ENCODE assay signal across 8 cellular contexts in genomic region chr6:12605888-12606345, GRCh38.
DNase-seq lines count a peak whose midpoint lies in the region; ATAC-seq, FAIRE-seq and TF ChIP-seq lines count a peak whose summit lies in the region.

No MANE protein-coding gene starts in this region.

- intact Hi-C loops in body of pancreas (cut with DNase I): loop anchor here (2.0 to 10.0 kb wide), 2 partner anchors 311 to 949 kb away; partner anchors contain the start of gene EDN1

- ATAC-seq in GM21786 (IDR thresholded peaks at IDR 0.05; ENCODE audit: unreplicated experiment): peak; percentile 34
- peak; percentile 84 for ATAC-seq in body of pancreas
- no peak for ATAC-seq in HG02852 (IDR thresholded peaks at IDR 0.05; ENCODE audit: unreplicated experiment)

- dilution Hi-C loops in keratinocyte (cut with MboI; ENCODE audit: extremely low pct_ligation_motif_present, low sequenced_read_pairs): no loop called here

- H3K4me1 ChIP-seq in body of pancreas (no peaks in the 10 kb centered on the region), keratinocyte (ENCODE audit: control insufficient read depth, extremely low read depth, insufficient read depth, low read length) (peaks cover 34% of the 10 kb centered on the region)

- no peak overlapping the region for H3K9ac ChIP-seq in keratinocyte (ENCODE audit: control insufficient read depth, extremely low read depth, insufficient read depth, low read length)

- no peak overlapping the region for H3K27ac ChIP-seq in body of pancreas
- H3K27ac ChIP-seq in keratinocyte (ENCODE audit: control insufficient read depth, insufficient read depth, low read length): no peak overlapping the region

- no peak overlapping the region for H3K4me2 ChIP-seq in keratinocyte (ENCODE audit: control insufficient read depth, extremely low read depth, insufficient read depth, low read depth, low read length)

- DNase-seq in GM10266 (ENCODE audit: extremely low spot score): peak; percentile 27
- DNase-seq in LoVo (ENCODE audit: low spot score): peak; percentile 78
- peak; percentile 55 to 56 for DNase-seq in SHP77 (lab: John Stamatoyannopoulos, UW)
- DNase-seq in body of pancreas: peak; percentile 55 to 72 (median 67)
- peak; percentile 42 for DNase-seq in keratinocyte (ENCODE audit: low read depth, low spot score)
- DNase-seq in stimulated activated CD4-positive, alpha-beta T cell treated with anti-CD3 and anti-CD28 coated beads, Interleukin-4, amount 100 ng/mL, for 1 hour: peak; percentile 14

- H3K36me3 ChIP-seq in body of pancreas (replicated peaks in 1 of 2; ENCODE audit: insufficient read depth in 1 of 2, low read depth in 2 of 2) (no peaks in the 10 kb centered on the region), keratinocyte (ENCODE audit: control insufficient read depth in 2 of 2, extremely low read depth in 1 of 2, insufficient read depth in 2 of 2, low read length in 2 of 2) (no peaks in the 10 kb centered on the region)

- no peaks in the 10 kb centered on the region for H3K9me1 ChIP-seq in keratinocyte (ENCODE audit: control insufficient read depth, extremely low read depth, insufficient read depth, low read length)

- TF ChIP-seq CTCF in GM10266 (IDR thresholded peaks at IDR 0.05; ENCODE audit: control insufficient read depth, insufficient read depth, low read depth, missing control alignments): peak; percentile 63
- peak; percentile 53 to 84 (median 76) for TF ChIP-seq CTCF in body of pancreas (IDR thresholded peaks at IDR 0.05)
- TF ChIP-seq CTCF in keratinocyte (optimal IDR thresholded peaks at IDR 0.05 in 1 of 3, IDR thresholded peaks at IDR 0.05 in 1 of 3, conservative IDR thresholded peaks at IDR 0.05 in 1 of 3; ENCODE audit: extremely low read depth in 1 of 3, insufficient read depth in 2 of 3, low read length in 3 of 3): peak; percentile 71 to 75 (median 73)

- 40 to 41% methylated on average over 7 of the region's 7 CpGs for WGBS in body of pancreas, 2 donors

- H2AFZ ChIP-seq in keratinocyte (ENCODE audit: control insufficient read depth, low read length): no peak overlapping the region

- peak; percentile 91 for FAIRE-seq in keratinocyte (lab: Jason Lieb, UNC)

- no peaks in the 10 kb centered on the region for H3K79me2 ChIP-seq in keratinocyte (ENCODE audit: control insufficient read depth, insufficient read depth, low read length)

- H3K27me3 ChIP-seq in body of pancreas (no peaks in the 10 kb centered on the region), keratinocyte (ENCODE audit: control insufficient read depth, extremely low read depth, insufficient read depth, low read length) (no peaks in the 10 kb centered on the region)

- TF ChIP-seq POLR2A in body of pancreas (IDR thresholded peaks at IDR 0.05): no peak

- H3K4me3 ChIP-seq in body of pancreas (no peak overlapping the region), keratinocyte (ENCODE audit: control insufficient read depth in 2 of 3, extremely low read depth in 1 of 3, insufficient read depth in 2 of 3, low read depth in 1 of 3, low read length in 3 of 3) (no peak overlapping the region)

- H3K9me3 ChIP-seq in body of pancreas (no peaks in the 10 kb centered on the region), keratinocyte (ENCODE audit: control insufficient read depth, low read depth, low read length) (no peaks in the 10 kb centered on the region)

- no peaks in the 10 kb centered on the region for H4K20me1 ChIP-seq in keratinocyte (ENCODE audit: control insufficient read depth, extremely low read depth, insufficient read depth, low read length)

Comparison
In these comparisons a context has a peak if more than half of its experiments do, and no peak if none do; other contexts are left out.
1. DNase-seq: peak in every context shown above with its lines; median percentile 78 in LoVo; 67 in body of pancreas; 56 in SHP77; 42 in keratinocyte; 27 in GM10266; 14 in stimulated activated CD4-positive, alpha-beta T cell treated with anti-CD3 and anti-CD28 coated beads, Interleukin-4, amount 100 ng/mL, for 1 hour.